Comparison of ENCODE assay signal across 1 cellular context in the genomic region with DNA sequence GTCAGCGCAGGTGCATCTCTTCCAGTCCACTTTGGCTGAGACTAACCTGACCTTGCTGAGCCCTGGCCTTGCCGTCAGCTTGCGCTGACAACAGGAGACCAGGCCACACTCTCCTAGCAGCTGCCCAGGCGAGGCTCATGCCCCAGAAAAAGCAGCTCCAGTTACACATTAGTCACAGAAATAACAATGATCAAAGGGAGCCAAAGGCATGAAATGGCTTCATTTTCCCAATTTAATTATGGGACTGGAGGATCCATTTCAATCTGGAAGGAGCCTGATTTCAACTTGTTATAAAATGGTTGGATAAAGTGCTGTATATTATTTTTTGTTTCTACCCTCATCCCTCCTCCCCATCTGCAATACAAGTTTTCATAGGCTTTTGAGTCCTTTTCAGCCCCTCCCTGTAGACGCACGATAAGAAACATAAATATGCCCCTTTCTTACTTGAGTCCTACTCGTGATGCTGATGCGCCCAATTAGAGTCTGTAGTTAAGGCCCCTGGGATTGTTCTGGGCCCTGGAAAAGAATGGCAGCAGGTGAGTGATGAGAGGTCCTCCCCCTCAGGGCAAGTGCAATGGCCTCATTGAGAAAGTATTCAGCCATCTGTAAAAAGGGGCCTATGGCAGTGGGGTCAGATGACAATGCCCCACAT.
TF ChIP-seq lines count a peak whose summit lies in the region.

No MANE protein-coding gene starts in this region.

TF ChIP-seq in H1, 55 proteins besides CTCF, POLR2A, EP300 and RAD21 (continued from another document):
- TF ChIP-seq, protein P1, sequence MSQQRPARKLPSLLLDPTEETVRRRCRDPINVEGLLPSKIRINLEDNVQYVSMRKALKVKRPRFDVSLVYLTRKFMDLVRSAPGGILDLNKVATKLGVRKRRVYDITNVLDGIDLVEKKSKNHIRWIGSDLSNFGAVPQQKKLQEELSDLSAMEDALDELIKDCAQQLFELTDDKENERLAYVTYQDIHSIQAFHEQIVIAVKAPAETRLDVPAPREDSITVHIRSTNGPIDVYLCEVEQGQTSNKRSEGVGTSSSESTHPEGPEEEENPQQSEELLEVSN (IDR thresholded peaks at IDR 0.05) = no peak
- TF ChIP-seq KDM1A (IDR thresholded peaks at IDR 0.05; ENCODE audit: borderline replicate concordance, low read length) (no peak), KDM4A (IDR thresholded peaks at IDR 0.05; ENCODE audit: low read depth, low read length, severe bottlenecking) (no peak)
